Comparison of ENCODE assay signal across 1 cellular context in genomic region chr1:223500560-223501425, GRCh38.
TF ChIP-seq lines count a peak whose summit lies in the region.

No MANE protein-coding gene starts in this region.

TF ChIP-seq in HCT116, 20 proteins besides CTCF, POLR2A, EP300 and RAD21 (continued from another document):
- TF ChIP-seq, protein P1, sequence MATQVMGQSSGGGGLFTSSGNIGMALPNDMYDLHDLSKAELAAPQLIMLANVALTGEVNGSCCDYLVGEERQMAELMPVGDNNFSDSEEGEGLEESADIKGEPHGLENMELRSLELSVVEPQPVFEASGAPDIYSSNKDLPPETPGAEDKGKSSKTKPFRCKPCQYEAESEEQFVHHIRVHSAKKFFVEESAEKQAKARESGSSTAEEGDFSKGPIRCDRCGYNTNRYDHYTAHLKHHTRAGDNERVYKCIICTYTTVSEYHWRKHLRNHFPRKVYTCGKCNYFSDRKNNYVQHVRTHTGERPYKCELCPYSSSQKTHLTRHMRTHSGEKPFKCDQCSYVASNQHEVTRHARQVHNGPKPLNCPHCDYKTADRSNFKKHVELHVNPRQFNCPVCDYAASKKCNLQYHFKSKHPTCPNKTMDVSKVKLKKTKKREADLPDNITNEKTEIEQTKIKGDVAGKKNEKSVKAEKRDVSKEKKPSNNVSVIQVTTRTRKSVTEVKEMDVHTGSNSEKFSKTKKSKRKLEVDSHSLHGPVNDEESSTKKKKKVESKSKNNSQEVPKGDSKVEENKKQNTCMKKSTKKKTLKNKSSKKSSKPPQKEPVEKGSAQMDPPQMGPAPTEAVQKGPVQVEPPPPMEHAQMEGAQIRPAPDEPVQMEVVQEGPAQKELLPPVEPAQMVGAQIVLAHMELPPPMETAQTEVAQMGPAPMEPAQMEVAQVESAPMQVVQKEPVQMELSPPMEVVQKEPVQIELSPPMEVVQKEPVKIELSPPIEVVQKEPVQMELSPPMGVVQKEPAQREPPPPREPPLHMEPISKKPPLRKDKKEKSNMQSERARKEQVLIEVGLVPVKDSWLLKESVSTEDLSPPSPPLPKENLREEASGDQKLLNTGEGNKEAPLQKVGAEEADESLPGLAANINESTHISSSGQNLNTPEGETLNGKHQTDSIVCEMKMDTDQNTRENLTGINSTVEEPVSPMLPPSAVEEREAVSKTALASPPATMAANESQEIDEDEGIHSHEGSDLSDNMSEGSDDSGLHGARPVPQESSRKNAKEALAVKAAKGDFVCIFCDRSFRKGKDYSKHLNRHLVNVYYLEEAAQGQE (IDR thresholded peaks at IDR 0.05; ENCODE audit: low read depth) = no peak
- TF ChIP-seq TCF7L2 (IDR thresholded peaks at IDR 0.05; ENCODE audit: borderline replicate concordance, extremely low read depth, insufficient read depth, insufficient read length) = no peak
